In the genomic region with DNA sequence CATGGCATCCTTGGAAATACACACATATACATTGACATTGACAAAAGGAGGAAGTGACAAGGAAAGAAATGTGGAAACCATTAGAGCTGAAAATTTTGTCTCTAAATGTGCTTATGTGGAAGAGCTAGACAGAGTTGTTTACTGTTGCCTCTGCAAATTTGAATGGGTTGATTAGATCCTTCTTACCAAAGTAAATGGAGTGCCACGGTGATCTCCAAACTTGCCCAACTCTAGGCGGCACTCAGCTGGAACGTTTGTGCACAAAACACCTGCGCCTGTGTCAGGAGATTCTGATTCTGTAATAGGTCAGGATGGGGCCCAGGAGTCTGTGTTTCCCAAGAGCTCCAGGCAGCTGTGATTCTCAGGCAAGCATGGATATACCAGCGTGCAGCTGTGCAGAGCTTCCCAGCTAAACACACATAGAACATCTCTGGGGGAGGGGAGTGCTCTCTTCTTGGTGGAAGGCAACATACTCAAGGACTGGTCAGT, we compare ENCODE assay signal across 13 cellular contexts.
DNase-seq lines count a peak whose midpoint lies in the region; ATAC-seq lines count a peak whose summit lies in the region.
"Had no signal": no experiment of that assay in that cellular context is flagged by ENCODE, and none has a peak within 500 bp of the region (broad histone marks: within the 10 kb centered on the region; RNA-seq: fewer than 3 reads in every experiment).

No MANE protein-coding gene starts in this region.

- H3K36me3 Mint-ChIP-seq in activated T-cell treated with anti-CD3 and anti-CD28 coated beads, Interleukin-2, amount 50 U/mL, for 24 hours (ENCODE audit: low read depth): no peaks in the 10 kb centered on the region
- peaks cover 5% of the 10 kb centered on the region for H3K36me3 Mint-ChIP-seq in central memory CD8-positive, alpha-beta T cell (ENCODE audit: insufficient read depth)
- H3K36me3 Mint-ChIP-seq: IgD-negative memory B cell had no signal

- no peak for DNase-seq in activated T-cell treated with anti-CD3 and anti-CD28 coated beads, Interleukin-2, amount 50 U/mL, for 24 hours
- DNase-seq in activated T-cell treated with anti-CD3 and anti-CD28 coated beads for 4 hours (no peak), NCI-H2107 treated with DMSO at 0.1 percent for 48 hours (lab: John Stamatoyannopoulos, UW; ENCODE audit: unreplicated experiment) (peak; percentile 52), left colon (no peak), Kasumi-1 (lab: John Stamatoyannopoulos, UW) (no peak), NCI-H1436 treated with DMSO at 0.1 percent for 48 hours (lab: John Stamatoyannopoulos, UW) (no peak)
- DNase-seq in central memory CD8-positive, alpha-beta T cell (ENCODE audit: low spot score in 2 of 2): no peak
- DNase-seq in stimulated activated naive CD8-positive, alpha-beta T cell treated with anti-CD3 and anti-CD28 coated beads, Interleukin-15, amount 100 ng/mL, for 72 hours: no peak
- DNase-seq: EL, head of caudate nucleus, left cardiac atrium, PC-3 had no signal

- peaks cover 45% of the 10 kb centered on the region for H3K4me1 Mint-ChIP-seq in activated T-cell treated with anti-CD3 and anti-CD28 coated beads, Interleukin-2, amount 50 U/mL, for 24 hours (ENCODE audit: low read depth)
- peaks cover 9% of the 10 kb centered on the region for H3K4me1 Mint-ChIP-seq in central memory CD8-positive, alpha-beta T cell
- peaks cover 41% of the 10 kb centered on the region for H3K4me1 Mint-ChIP-seq in stimulated activated naive CD8-positive, alpha-beta T cell treated with anti-CD3 and anti-CD28 coated beads, Interleukin-15, amount 100 ng/mL, for 72 hours

- H3K9me3 Mint-ChIP-seq in activated T-cell treated with anti-CD3 and anti-CD28 coated beads, Interleukin-2, amount 50 U/mL, for 24 hours: no peaks in the 10 kb centered on the region
- no peaks in the 10 kb centered on the region for H3K9me3 Mint-ChIP-seq in central memory CD8-positive, alpha-beta T cell
- H3K9me3 Mint-ChIP-seq in stimulated activated naive CD8-positive, alpha-beta T cell treated with anti-CD3 and anti-CD28 coated beads, Interleukin-15, amount 100 ng/mL, for 72 hours: no peaks in the 10 kb centered on the region

- intact Hi-C loops in left colon (cut with DNase I, micrococcal nuclease): no loop called here

- H3K27me3 Mint-ChIP-seq in activated T-cell treated with anti-CD3 and anti-CD28 coated beads, Interleukin-2, amount 50 U/mL, for 24 hours: no peaks in the 10 kb centered on the region
- peaks cover 48% of the 10 kb centered on the region for H3K27me3 Mint-ChIP-seq in central memory CD8-positive, alpha-beta T cell
- no peaks in the 10 kb centered on the region for H3K27me3 Mint-ChIP-seq in stimulated activated naive CD8-positive, alpha-beta T cell treated with anti-CD3 and anti-CD28 coated beads, Interleukin-15, amount 100 ng/mL, for 72 hours

- no peak overlapping the region for H3K4me3 Mint-ChIP-seq in activated T-cell treated with anti-CD3 and anti-CD28 coated beads, Interleukin-2, amount 50 U/mL, for 24 hours
- peak overlapping the region; percentile 63 for H3K4me3 Mint-ChIP-seq in central memory CD8-positive, alpha-beta T cell
- H3K4me3 Mint-ChIP-seq in stimulated activated naive CD8-positive, alpha-beta T cell treated with anti-CD3 and anti-CD28 coated beads, Interleukin-15, amount 100 ng/mL, for 72 hours: peak overlapping the region; percentile 49 to 50
- H3K4me3 Mint-ChIP-seq: IgD-negative memory B cell had no signal

- no peak for ATAC-seq in central memory CD8-positive, alpha-beta T cell (replicated peaks; ENCODE audit: extremely low read depth, poor library complexity, severe bottlenecking)
- ATAC-seq in stimulated activated naive CD8-positive, alpha-beta T cell treated with anti-CD3 and anti-CD28 coated beads, Interleukin-15, amount 100 ng/mL, for 72 hours: no peak
- no peak for ATAC-seq in left colon
- ATAC-seq: left cardiac atrium, PC-3 had no signal

- H3K27ac Mint-ChIP-seq in activated T-cell treated with anti-CD3 and anti-CD28 coated beads, Interleukin-2, amount 50 U/mL, for 24 hours: peak overlapping the region; percentile 53
- peak overlapping the region; percentile 90 for H3K27ac Mint-ChIP-seq in central memory CD8-positive, alpha-beta T cell (ENCODE audit: low read depth)
- peak overlapping the region; percentile 96 to 98 for H3K27ac Mint-ChIP-seq in stimulated activated naive CD8-positive, alpha-beta T cell treated with anti-CD3 and anti-CD28 coated beads, Interleukin-15, amount 100 ng/mL, for 72 hours
